In the genomic region with DNA sequence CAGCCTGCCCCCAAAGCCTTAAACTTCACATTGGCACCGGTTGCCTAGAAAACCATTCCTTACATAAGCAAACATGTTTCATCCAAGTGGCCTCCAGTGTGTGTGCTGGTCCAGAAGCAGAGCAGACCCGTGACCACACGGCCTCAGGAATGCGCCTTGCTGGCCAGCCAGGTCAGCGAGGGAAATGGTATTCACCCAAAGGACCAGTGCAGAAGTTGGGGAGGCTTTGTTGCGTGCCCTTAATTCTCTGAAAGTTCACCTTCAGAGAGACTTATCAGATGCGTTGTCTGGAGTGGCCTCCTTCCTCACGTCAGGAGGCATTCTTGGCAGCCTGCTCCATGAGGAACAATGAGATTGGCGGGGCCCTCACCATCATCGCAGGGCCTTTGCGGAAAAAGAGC, we compare ENCODE assay signal across 14 cellular contexts. TPM values are rescaled to one million over a fixed set of nuclear protein-coding genes. Genes with fewer than 3 reads are reported as not detected.
A peak's percentile ranks its signal among the peaks of the same experiment; 100 is the strongest.
DNase-seq lines count a peak whose midpoint lies in the region; ATAC-seq, FAIRE-seq and TF ChIP-seq lines count a peak whose summit lies in the region.
"Had no signal": no experiment of that assay in that cellular context is flagged by ENCODE, and none has a peak within 500 bp of the region (broad histone marks: within the 10 kb centered on the region; RNA-seq: fewer than 3 reads in every experiment).

No MANE protein-coding gene starts in this region.

- 96% methylated on average over 11 of the region's 11 CpGs for WGBS in thymus

- no peak for TF ChIP-seq CTCF in omental fat pad (IDR thresholded peaks at IDR 0.05)

- H3K4me1 ChIP-seq in duodenal mucosa (ENCODE audit: control insufficient read depth in 1 of 2, insufficient read depth in 2 of 2, low read length in 2 of 2) = peaks cover 8 to 12% of the 10 kb centered on the region in 2 donors
- H3K4me1 ChIP-seq in thymus (ENCODE audit: control insufficient read depth, insufficient read depth, low read length) = no peaks in the 10 kb centered on the region

- H3K27ac ChIP-seq in duodenal mucosa (ENCODE audit: low read depth, low read length) (peak overlapping the region; percentile 15), thymus (ENCODE audit: low read depth) (peak overlapping the region; percentile 37)
- H3K27ac ChIP-seq: PC-9 had no signal

- H3K9me3 ChIP-seq in duodenal mucosa (ENCODE audit: control insufficient read depth in 1 of 2, low read length in 2 of 2) = no peaks in the 10 kb centered on the region
- no peaks in the 10 kb centered on the region for H3K9me3 ChIP-seq in thymus (ENCODE audit: control insufficient read depth)

- DNase-seq in RCC 7860 (ENCODE audit: low spot score) (peak; percentile 72), mucosa of gallbladder (ENCODE audit: low spot score) (peak; percentile 63), omental fat pad (ENCODE audit: low spot score) (no peak), HuH-7 (ENCODE audit: low spot score) (no peak)
- no peak for DNase-seq in stimulated activated CD4-positive, alpha-beta T cell treated with anti-CD3 and anti-CD28 coated beads, Interleukin-2, amount 100 ng/mL, for 24 hours
- DNase-seq: DMS79; NCI-H2107; PC-9; stimulated activated CD4-positive, alpha-beta T cell treated with anti-CD3 and anti-CD28 coated beads, Interleukin-1b, Interleukin-23, amount 100 ng/mL, for 48 hours had no signal

- H3K27me3 ChIP-seq in duodenal mucosa (ENCODE audit: control insufficient read depth in 1 of 2, insufficient read depth in 2 of 2, low read length in 2 of 2) (no peaks in the 10 kb centered on the region), thymus (ENCODE audit: control insufficient read depth, insufficient read depth) (no peaks in the 10 kb centered on the region)

- ATAC-seq in omental fat pad (ENCODE audit: low FRiP score) = no peak
- ATAC-seq: WTC11 had no signal

- H3K4me3 ChIP-seq in duodenal mucosa (ENCODE audit: low read depth in 1 of 2, low read length in 2 of 2) (no peak overlapping the region), thymus (ENCODE audit: low read length) (no peak overlapping the region)
- H3K4me3 ChIP-seq: PC-9 had no signal

- no peak for FAIRE-seq in RCC 7860 (lab: Jason Lieb, UNC)
- FAIRE-seq: HTR-8/SVneo, urothelium cell line had no signal

- H3K36me3 ChIP-seq in duodenal mucosa (ENCODE audit: control insufficient read depth in 1 of 2, insufficient read depth in 2 of 2, low read length in 2 of 2) (no peaks in the 10 kb centered on the region), thymus (ENCODE audit: control insufficient read depth, insufficient read depth) (no peaks in the 10 kb centered on the region)

- no peak overlapping the region for H3K9ac ChIP-seq in duodenal mucosa (ENCODE audit: low read depth in 1 of 2, low read length in 2 of 2)

RNA-seq across cellular contexts. Expression of a gene that starts 25.9 kb away (rescaled TPM):
- total RNA-seq in mucosa of gallbladder (146 TPM), omental fat pad (100 to 1,000 TPM in 1 of 4 donors, 10 to 100 TPM in 3; 41.1 to 119 (median 52.4) TPM)
- polyA plus RNA-seq in thymus = 6.4 TPM

Comparison
In these comparisons a context has a peak if more than half of its experiments do, and no peak if none do; other contexts are left out.
1. DNase-seq: peak in RCC 7860 (single experiment) and mucosa of gallbladder (single experiment); none in stimulated activated CD4-positive, alpha-beta T cell treated with anti-CD3 and anti-CD28 coated beads, Interleukin-2, amount 100 ng/mL, for 24 hours (0 of 2), omental fat pad (single experiment) and HuH-7 (single experiment).